1 cellular context compared by ENCODE assay signal in the genomic region with DNA sequence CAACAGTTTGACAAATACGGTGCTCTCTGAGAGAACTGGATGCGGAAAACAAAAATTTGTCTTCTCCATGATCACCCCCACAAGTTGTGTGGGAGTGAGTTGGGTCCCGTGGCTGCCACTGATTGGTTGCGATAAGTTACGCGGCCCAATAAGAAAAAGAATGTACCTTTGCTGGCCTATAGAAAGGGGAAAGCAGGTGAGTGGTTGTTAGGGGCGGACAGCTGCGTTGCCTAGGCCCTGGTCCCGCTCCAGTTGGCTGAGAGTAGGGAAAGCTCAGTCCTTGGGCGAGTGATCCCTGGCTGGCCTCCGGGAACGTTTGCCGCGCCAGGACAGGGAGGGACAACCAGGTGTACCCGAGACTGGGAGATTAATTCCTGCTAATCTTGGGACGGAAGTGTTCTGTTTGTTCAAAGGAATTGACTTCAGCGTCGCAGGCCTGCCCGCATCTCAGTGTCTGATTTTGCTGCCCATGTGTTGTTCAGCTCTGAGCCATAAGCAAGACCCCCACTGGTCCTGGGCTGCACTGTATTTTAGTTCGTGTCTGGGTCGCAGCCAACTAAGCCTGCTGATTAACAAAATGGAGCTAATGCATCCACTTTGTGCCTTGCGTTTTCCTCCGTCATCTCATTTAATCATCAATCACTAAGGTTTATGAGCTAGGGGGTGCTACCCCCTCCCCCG.
TF ChIP-seq lines count a peak whose summit lies in the region.

No MANE protein-coding gene starts in this region.

TF ChIP-seq in HepG2, 621 proteins besides CTCF, POLR2A, EP300 and RAD21 (continued from another document and continues in another):
- TF ChIP-seq MAFK (conservative IDR thresholded peaks at IDR 0.05 in 1 of 2, IDR thresholded peaks at IDR 0.05 in 1 of 2; ENCODE audit: low read length in 2 of 2) (no peak), POLR2G (IDR thresholded peaks at IDR 0.05; ENCODE audit: low read depth, low read length) (peak; percentile 76), ZNF431 (CRISPR knock-in tag; IDR thresholded peaks at IDR 0.05; ENCODE audit: borderline replicate concordance, low read depth) (peak; percentile 64; the same call in 1 of the 2 replicates), FOSL2 (CRISPR knock-in tag; IDR thresholded peaks at IDR 0.05) (no peak), HCFC1 (IDR thresholded peaks at IDR 0.05; ENCODE audit: low read depth, low read length) (peak; percentile 15; the same call in 1 of the 2 replicates), ZNF142 (CRISPR knock-in tag; IDR thresholded peaks at IDR 0.05) (0 out of 2 replicates have a peak, but pooled peaks have one; percentile 29), GABPA (IDR thresholded peaks at IDR 0.05; ENCODE audit: low read depth, low read length) (no peak), GABPA (CRISPR knock-in tag; IDR thresholded peaks at IDR 0.05; ENCODE audit: low read depth) (no peak), ZNF766 (CRISPR knock-in tag; IDR thresholded peaks at IDR 0.05; ENCODE audit: borderline replicate concordance) (0 out of 2 replicates have a peak, but pooled peaks have one; percentile 5), ETV5 (CRISPR knock-in tag; IDR thresholded peaks at IDR 0.05; ENCODE audit: borderline replicate concordance) (peak; percentile 63), NFE2 (CRISPR knock-in tag; IDR thresholded peaks at IDR 0.05) (no peak), MTERF4 (CRISPR knock-in tag; IDR thresholded peaks at IDR 0.05) (peak; percentile 39; the same call in 1 of the 2 replicates), ZBTB10 (CRISPR knock-in tag; IDR thresholded peaks at IDR 0.05; ENCODE audit: borderline replicate concordance) (no peak), IKZF4 (CRISPR knock-in tag; IDR thresholded peaks at IDR 0.05; ENCODE audit: borderline replicate concordance, low read depth, not compliant biosample characterization) (peak; percentile 79), ERF (CRISPR knock-in tag; IDR thresholded peaks at IDR 0.05) (no peak; the same call in 1 of the 2 replicates), JUN (CRISPR knock-in tag; IDR thresholded peaks at IDR 0.05) (no peak), BRF2 (CRISPR knock-in tag; IDR thresholded peaks at IDR 0.05) (no peak), ZSCAN21 (CRISPR knock-in tag; IDR thresholded peaks at IDR 0.05; ENCODE audit: borderline replicate concordance) (peak; percentile 60; the same call in 1 of the 2 replicates), PHF20 (CRISPR knock-in tag; IDR thresholded peaks at IDR 0.05) (peak; percentile 36; the same call in 1 of the 2 replicates), U2AF2 (IDR thresholded peaks at IDR 0.05; ENCODE audit: low read depth, low read length) (peak; percentile 68; the same call in 1 of the 2 replicates), ZNF337 (CRISPR knock-in tag; IDR thresholded peaks at IDR 0.05; ENCODE audit: borderline replicate concordance, low read depth) (no peak)
- TF ChIP-seq, protein P1, sequence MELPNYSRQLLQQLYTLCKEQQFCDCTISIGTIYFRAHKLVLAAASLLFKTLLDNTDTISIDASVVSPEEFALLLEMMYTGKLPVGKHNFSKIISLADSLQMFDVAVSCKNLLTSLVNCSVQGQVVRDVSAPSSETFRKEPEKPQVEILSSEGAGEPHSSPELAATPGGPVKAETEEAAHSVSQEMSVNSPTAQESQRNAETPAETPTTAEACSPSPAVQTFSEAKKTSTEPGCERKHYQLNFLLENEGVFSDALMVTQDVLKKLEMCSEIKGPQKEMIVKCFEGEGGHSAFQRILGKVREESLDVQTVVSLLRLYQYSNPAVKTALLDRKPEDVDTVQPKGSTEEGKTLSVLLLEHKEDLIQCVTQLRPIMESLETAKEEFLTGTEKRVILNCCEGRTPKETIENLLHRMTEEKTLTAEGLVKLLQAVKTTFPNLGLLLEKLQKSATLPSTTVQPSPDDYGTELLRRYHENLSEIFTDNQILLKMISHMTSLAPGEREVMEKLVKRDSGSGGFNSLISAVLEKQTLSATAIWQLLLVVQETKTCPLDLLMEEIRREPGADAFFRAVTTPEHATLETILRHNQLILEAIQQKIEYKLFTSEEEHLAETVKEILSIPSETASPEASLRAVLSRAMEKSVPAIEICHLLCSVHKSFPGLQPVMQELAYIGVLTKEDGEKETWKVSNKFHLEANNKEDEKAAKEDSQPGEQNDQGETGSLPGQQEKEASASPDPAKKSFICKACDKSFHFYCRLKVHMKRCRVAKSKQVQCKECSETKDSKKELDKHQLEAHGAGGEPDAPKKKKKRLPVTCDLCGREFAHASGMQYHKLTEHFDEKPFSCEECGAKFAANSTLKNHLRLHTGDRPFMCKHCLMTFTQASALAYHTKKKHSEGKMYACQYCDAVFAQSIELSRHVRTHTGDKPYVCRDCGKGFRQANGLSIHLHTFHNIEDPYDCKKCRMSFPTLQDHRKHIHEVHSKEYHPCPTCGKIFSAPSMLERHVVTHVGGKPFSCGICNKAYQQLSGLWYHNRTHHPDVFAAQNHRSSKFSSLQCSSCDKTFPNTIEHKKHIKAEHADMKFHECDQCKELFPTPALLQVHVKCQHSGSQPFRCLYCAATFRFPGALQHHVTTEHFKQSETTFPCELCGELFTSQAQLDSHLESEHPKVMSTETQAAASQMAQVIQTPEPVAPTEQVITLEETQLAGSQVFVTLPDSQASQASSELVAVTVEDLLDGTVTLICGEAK (IDR thresholded peaks at IDR 0.05): no peak
- TF ChIP-seq, protein P1 (CRISPR knock-in tag; IDR thresholded peaks at IDR 0.05): peak; percentile 38; the same call in 1 of the 2 replicates
- TF ChIP-seq, protein P2, sequence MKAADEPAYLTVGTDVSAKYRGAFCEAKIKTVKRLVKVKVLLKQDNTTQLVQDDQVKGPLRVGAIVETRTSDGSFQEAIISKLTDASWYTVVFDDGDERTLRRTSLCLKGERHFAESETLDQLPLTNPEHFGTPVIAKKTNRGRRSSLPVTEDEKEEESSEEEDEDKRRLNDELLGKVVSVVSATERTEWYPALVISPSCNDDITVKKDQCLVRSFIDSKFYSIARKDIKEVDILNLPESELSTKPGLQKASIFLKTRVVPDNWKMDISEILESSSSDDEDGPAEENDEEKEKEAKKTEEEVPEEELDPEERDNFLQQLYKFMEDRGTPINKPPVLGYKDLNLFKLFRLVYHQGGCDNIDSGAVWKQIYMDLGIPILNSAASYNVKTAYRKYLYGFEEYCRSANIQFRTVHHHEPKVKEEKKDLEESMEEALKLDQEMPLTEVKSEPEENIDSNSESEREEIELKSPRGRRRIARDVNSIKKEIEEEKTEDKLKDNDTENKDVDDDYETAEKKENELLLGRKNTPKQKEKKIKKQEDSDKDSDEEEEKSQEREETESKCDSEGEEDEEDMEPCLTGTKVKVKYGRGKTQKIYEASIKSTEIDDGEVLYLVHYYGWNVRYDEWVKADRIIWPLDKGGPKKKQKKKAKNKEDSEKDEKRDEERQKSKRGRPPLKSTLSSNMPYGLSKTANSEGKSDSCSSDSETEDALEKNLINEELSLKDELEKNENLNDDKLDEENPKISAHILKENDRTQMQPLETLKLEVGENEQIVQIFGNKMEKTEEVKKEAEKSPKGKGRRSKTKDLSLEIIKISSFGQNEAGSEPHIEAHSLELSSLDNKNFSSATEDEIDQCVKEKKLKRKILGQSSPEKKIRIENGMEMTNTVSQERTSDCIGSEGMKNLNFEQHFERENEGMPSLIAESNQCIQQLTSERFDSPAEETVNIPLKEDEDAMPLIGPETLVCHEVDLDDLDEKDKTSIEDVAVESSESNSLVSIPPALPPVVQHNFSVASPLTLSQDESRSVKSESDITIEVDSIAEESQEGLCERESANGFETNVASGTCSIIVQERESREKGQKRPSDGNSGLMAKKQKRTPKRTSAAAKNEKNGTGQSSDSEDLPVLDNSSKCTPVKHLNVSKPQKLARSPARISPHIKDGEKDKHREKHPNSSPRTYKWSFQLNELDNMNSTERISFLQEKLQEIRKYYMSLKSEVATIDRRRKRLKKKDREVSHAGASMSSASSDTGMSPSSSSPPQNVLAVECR (CRISPR knock-in tag; IDR thresholded peaks at IDR 0.05; ENCODE audit: borderline replicate concordance): no peak
